25 cellular contexts compared by ENCODE assay signal in the genomic region with DNA sequence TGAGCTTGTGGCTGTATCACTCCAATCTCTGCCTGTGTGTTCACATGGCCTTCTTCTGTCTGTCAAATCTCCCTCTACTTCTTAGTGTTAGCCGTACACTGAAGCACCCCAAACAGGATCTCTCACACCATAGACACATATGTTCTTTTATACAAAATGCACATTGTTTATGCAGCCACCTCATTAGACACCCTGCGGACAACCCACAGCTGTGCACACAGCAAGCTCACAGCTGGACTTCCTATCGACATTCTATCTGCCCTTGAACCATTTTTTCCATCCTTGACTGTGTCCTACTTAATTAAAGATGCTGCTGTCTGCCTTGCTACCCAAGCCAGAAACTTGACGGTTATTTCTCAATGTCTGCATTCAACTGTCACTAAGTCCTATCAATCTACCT. TPM values are rescaled to one million over a fixed set of nuclear protein-coding genes. Genes with fewer than 3 reads are reported as not detected.
DNase-seq lines count a peak whose midpoint lies in the region; TF ChIP-seq lines count a peak whose summit lies in the region.
"Had no signal": no experiment of that assay in that cellular context is flagged by ENCODE, and none has a peak within 500 bp of the region (broad histone marks: within the 10 kb centered on the region; RNA-seq: fewer than 3 reads in every experiment).

No MANE protein-coding gene starts in this region.

- H3K79me2 ChIP-seq in OCI-LY1 (ENCODE audit: insufficient read depth, low read length), result no peaks in the 10 kb centered on the region

- no peaks in the 10 kb centered on the region for H4K20me1 ChIP-seq in OCI-LY1 (ENCODE audit: insufficient read depth, low read length)

- H3K36me3 ChIP-seq in OCI-LY1 (ENCODE audit: insufficient read depth, low read length), result peaks cover 5% of the 10 kb centered on the region; the same call in 1 of the 2 replicates
- H3K36me3 ChIP-seq: colonic mucosa had no signal

- H3K27ac ChIP-seq in OCI-LY1 (ENCODE audit: low read depth, low read length, poor library complexity, severe bottlenecking), result peak overlapping the region; percentile 2
- H3K27ac ChIP-seq: colonic mucosa had no signal

- TF ChIP-seq CTCF in OCI-LY1 (IDR thresholded peaks at IDR 0.05; ENCODE audit: low read length), result no peak
- no peak for TF ChIP-seq CTCF in osteocyte (IDR thresholded peaks at IDR 0.05)
- TF ChIP-seq CTCF in endothelial cell (IDR thresholded peaks at IDR 0.05; ENCODE audit: unreplicated experiment), result no peak

- peak; percentile 6 for DNase-seq in NOMO-1 treated with DMSO at 0.1 percent for 48 hours (lab: John Stamatoyannopoulos, UW; ENCODE audit: unreplicated experiment)
- DNase-seq in NOMO-1 treated with dmso at 0.1 percent for 144 hours (lab: John Stamatoyannopoulos, UW; ENCODE audit: unreplicated experiment), result no peak
- DNase-seq in NCI-H2081 (lab: John Stamatoyannopoulos, UW), result peak; percentile 63 to 82
- DNase-seq in osteocyte (ENCODE audit: extremely low spot score, unreplicated experiment), result no peak
- DNase-seq in endothelial cell (ENCODE audit: low spot score), result no peak
- DNase-seq in activated CD8-positive, alpha-beta memory T cell treated with anti-CD3 and anti-CD28 coated beads, Interleukin-2, amount 50 U/mL, for 48 hours, result no peak
- DNase-seq in NK-92 (lab: John Stamatoyannopoulos, UW; ENCODE audit: unreplicated experiment), result no peak
- DNase-seq: ACHN; activated CD4-positive, alpha-beta T cell treated with anti-CD3 and anti-CD28 coated beads for 1 hour; activated gamma-delta T cell treated with Interleukin-2 at 50 U/mL for 16 hours; CD8-positive, alpha-beta T cell; colonic mucosa; foreskin fibroblast; Karpas-422; NCI-H1436; Right ventricle myocardium superior; stimulated activated CD4-positive, alpha-beta T cell treated with anti-CD3 and anti-CD28 coated beads, Interleukin-4, amount 100 ng/mL, for 4 hours; stimulated activated CD8-positive, alpha-beta memory T cell treated with anti-CD3 and anti-CD28 coated beads, Interleukin-4, amount 100 ng/mL, for 48 hours; T-helper 9 cell had no signal

- H3K9me2 ChIP-seq in OCI-LY1 (ENCODE audit: low read depth, low read length), result no peaks in the 10 kb centered on the region

- H3K4me1 Mint-ChIP-seq in osteocyte (ENCODE audit: unreplicated experiment) (peaks cover 41% of the 10 kb centered on the region), endothelial cell (ENCODE audit: unreplicated experiment) (peaks cover 3% of the 10 kb centered on the region)

- H3K4me3 Mint-ChIP-seq in osteocyte (ENCODE audit: unreplicated experiment) (peak overlapping the region; percentile 44), endothelial cell (ENCODE audit: unreplicated experiment) (no peak overlapping the region)
- H3K4me3 Mint-ChIP-seq: CD8-positive, alpha-beta T cell had no signal

- no peak overlapping the region for H3K4me3 ChIP-seq in OCI-LY1 (ENCODE audit: low read depth, low read length, poor library complexity, severe bottlenecking)
- H3K4me3 ChIP-seq: colonic mucosa, HAP-1, skin epidermis had no signal

- H3K9me3 Mint-ChIP-seq in osteocyte (ENCODE audit: unreplicated experiment) (no peaks in the 10 kb centered on the region), endothelial cell (ENCODE audit: unreplicated experiment) (no peaks in the 10 kb centered on the region)

- peaks cover 33% of the 10 kb centered on the region for H3K4me1 ChIP-seq in OCI-LY1 (ENCODE audit: insufficient read depth, low read length, severe bottlenecking)
- H3K4me1 ChIP-seq: colonic mucosa had no signal

- H3K27ac Mint-ChIP-seq in osteocyte (ENCODE audit: unreplicated experiment) (peak overlapping the region; percentile 36), endothelial cell (ENCODE audit: unreplicated experiment) (no peak overlapping the region)
- H3K27ac Mint-ChIP-seq: CD8-positive, alpha-beta T cell had no signal

- H3K9me3 ChIP-seq in OCI-LY1 (ENCODE audit: low read length), result no peaks in the 10 kb centered on the region
- H3K9me3 ChIP-seq: colonic mucosa, HAP-1 had no signal

- H3K27me3 Mint-ChIP-seq in osteocyte (ENCODE audit: unreplicated experiment) (no peaks in the 10 kb centered on the region), endothelial cell (ENCODE audit: unreplicated experiment) (peaks cover 21% of the 10 kb centered on the region)

- H3K9ac ChIP-seq in OCI-LY1 (ENCODE audit: low read length), result no peak overlapping the region

- no peaks in the 10 kb centered on the region for H3F3A ChIP-seq in OCI-LY1 (ENCODE audit: insufficient read depth, low read length)

- no peak overlapping the region for H2AFZ ChIP-seq in OCI-LY1 (ENCODE audit: low read length)

- H3K4me2 ChIP-seq in OCI-LY1 (ENCODE audit: low read length), result no peak overlapping the region

- no peaks in the 10 kb centered on the region for H3K27me3 ChIP-seq in OCI-LY1 (ENCODE audit: insufficient read depth, low read length)
- H3K27me3 ChIP-seq: colonic mucosa had no signal

- H3K36me3 Mint-ChIP-seq in osteocyte (ENCODE audit: unreplicated experiment) (no peaks in the 10 kb centered on the region), endothelial cell (ENCODE audit: low read depth, unreplicated experiment) (no peaks in the 10 kb centered on the region)

RNA-seq across cellular contexts. Expression of gene ZBTB21, which starts 3.2 kb away (rescaled TPM):
- total RNA-seq in osteocyte, result 20.3 and 20.9 TPM in 2 replicates
- total RNA-seq in endothelial cell (ENCODE audit: unreplicated experiment), result 8.4 TPM

RNA-seq across cellular contexts. Expression of gene UMODL1, which starts 57.8 kb away (rescaled TPM):
- total RNA-seq in osteocyte (0.68 TPM in 1 of 2 replicates, not detected in the other), endothelial cell (ENCODE audit: unreplicated experiment) (not detected)
- total RNA-seq: astrocyte, endothelial cell of umbilical vein, mucosa of gallbladder had no signal

RNA-seq across cellular contexts. Expression of gene C2CD2, which starts 59.5 kb away (rescaled TPM):
- total RNA-seq in osteocyte (13.1 and 19.4 TPM in 2 replicates), endothelial cell (ENCODE audit: unreplicated experiment) (34.3 TPM)

Comparison
In these comparisons a context has a peak if more than half of its experiments do, and no peak if none do; other contexts are left out.
1. DNase-seq: peak in NOMO-1 treated with DMSO at 0.1 percent for 48 hours (single experiment) and NCI-H2081 (2 of 2); none in NOMO-1 treated with dmso at 0.1 percent for 144 hours (single experiment), osteocyte (single experiment), endothelial cell (single experiment), activated CD8-positive, alpha-beta memory T cell treated with anti-CD3 and anti-CD28 coated beads, Interleukin-2, amount 50 U/mL, for 48 hours (single experiment) and NK-92 (single experiment).